In genomic region chr15:58988011-58988785, GRCh38 we compare ENCODE assay signal across 1 cellular context.
TF ChIP-seq lines count a peak whose summit lies in the region.

No MANE protein-coding gene starts in this region.

TF ChIP-seq in K562, 482 proteins besides CTCF, POLR2A, EP300 and RAD21 (continued from another document and continues in another):
- TF ChIP-seq ZNF511 (CRISPR knock-in tag; IDR thresholded peaks at IDR 0.05) (0 out of 2 replicates have a peak, but pooled peaks have one; percentile 29), CHAMP1 (IDR thresholded peaks at IDR 0.05) (no peak), IRF2 (CRISPR knock-in tag; IDR thresholded peaks at IDR 0.05) (no peak), ZNF512 (tag; IDR thresholded peaks at IDR 0.05) (no peak), ZNF445 (CRISPR knock-in tag; IDR thresholded peaks at IDR 0.05; ENCODE audit: low read depth) (no peak), CHD7 (IDR thresholded peaks at IDR 0.05; ENCODE audit: low read depth, low read length) (peak; percentile 8), ZBTB7A (IDR thresholded peaks at IDR 0.05; ENCODE audit: borderline replicate concordance, control insufficient read depth, low read depth, low read length) (peak; percentile 92), RERE (CRISPR knock-in tag; IDR thresholded peaks at IDR 0.05; ENCODE audit: borderline replicate concordance) (no peak), CLOCK (CRISPR knock-in tag; IDR thresholded peaks at IDR 0.05; ENCODE audit: borderline replicate concordance) (no peak), PHTF2 (CRISPR knock-in tag; IDR thresholded peaks at IDR 0.05) (no peak), TFAP4 (CRISPR knock-in tag; IDR thresholded peaks at IDR 0.05; ENCODE audit: borderline replicate concordance) (peak; percentile 59), ZNF263 (CRISPR knock-in tag; IDR thresholded peaks at IDR 0.05; ENCODE audit: borderline replicate concordance) (peak; percentile 43; the same call in 1 of the 2 replicates), ZBTB2 (IDR thresholded peaks at IDR 0.05) (0 out of 2 replicates have a peak, but pooled peaks have one; percentile 38), CEBPB (tag; IDR thresholded peaks at IDR 0.05) (no peak), TAF1 (IDR thresholded peaks at IDR 0.05; ENCODE audit: control insufficient read depth, extremely low read depth, insufficient read depth, low read length, severe bottlenecking) (no peak), ASH1L (IDR thresholded peaks at IDR 0.05; ENCODE audit: borderline replicate concordance, low read depth, partially characterized antibody) (no peak), SRSF1 (IDR thresholded peaks at IDR 0.05; ENCODE audit: low read depth, low read length) (no peak), ZNF24 (IDR thresholded peaks at IDR 0.05) (no peak), TOE1 (IDR thresholded peaks at IDR 0.05; ENCODE audit: borderline replicate concordance) (no peak), TOE1 (CRISPR knock-in tag; IDR thresholded peaks at IDR 0.05; ENCODE audit: borderline replicate concordance, low read depth) (no peak), SLC30A9 (CRISPR knock-in tag; IDR thresholded peaks at IDR 0.05) (no peak)
